Comparison of ENCODE assay signal across 8 cellular contexts in genomic region chr3:12139111-12139511, GRCh38. TPM values are rescaled to one million over a fixed set of nuclear protein-coding genes. Genes with fewer than 3 reads are reported as not detected.
DNase-seq lines count a peak whose midpoint lies in the region; ATAC-seq and TF ChIP-seq lines count a peak whose summit lies in the region.

No MANE protein-coding gene starts in this region.

- no peaks in the 10 kb centered on the region for H3K27me3 Mint-ChIP-seq in CD4-positive, alpha-beta memory T cell

- DNase-seq in stimulated activated CD4-positive, alpha-beta T cell treated with anti-CD3 and anti-CD28 coated beads, Interleukin-2, amount 100 ng/mL, for 24 hours = peak; percentile 19 to 31
- no peak for DNase-seq in stimulated activated CD4-positive, alpha-beta T cell treated with anti-CD3 and anti-CD28 coated beads, Interleukin-2, amount 100 ng/mL, for 48 hours
- DNase-seq in SKM-1 (lab: John Stamatoyannopoulos, UW; ENCODE audit: unreplicated experiment) (peak; percentile 40), NCI-H510A treated with DMSO at 0.1 percent for 48 hours (lab: John Stamatoyannopoulos, UW) (no peak)
- no peak for DNase-seq in stimulated activated effector memory CD8-positive, alpha-beta T cell treated with anti-CD3 and anti-CD28 coated beads, Interleukin-12 subunit alpha, Interleukin-12 subunit beta, amount 100 ng/mL, for 72 hours (ENCODE audit: low spot score in 2 of 2)
- DNase-seq in CD4-positive, alpha-beta memory T cell = no peak

- peak; percentile 33 for ATAC-seq in gastroesophageal sphincter
- peak; percentile 70 for ATAC-seq in stimulated activated effector memory CD8-positive, alpha-beta T cell treated with anti-CD3 and anti-CD28 coated beads, Interleukin-12 subunit alpha, Interleukin-12 subunit beta, amount 100 ng/mL, for 72 hours
- no peak for ATAC-seq in HG03439 (IDR thresholded peaks at IDR 0.05; ENCODE audit: unreplicated experiment)

- H3K27ac ChIP-seq in gastroesophageal sphincter = peak overlapping the region in 3 of 4 donors; percentile 46 to 60 (median 46)
- no peak overlapping the region for H3K27ac ChIP-seq in CD4-positive, alpha-beta memory T cell (ENCODE audit: low read depth, low read length)

- H3K4me3 ChIP-seq in gastroesophageal sphincter = no peak overlapping the region
- no peak overlapping the region for H3K4me3 ChIP-seq in CD4-positive, alpha-beta memory T cell (ENCODE audit: low read length in 2 of 2)

- TF ChIP-seq CTCF in gastroesophageal sphincter (IDR thresholded peaks at IDR 0.05) = peak in 3 of 4 experiments; percentile 32 to 61 (median 44)

- no peak overlapping the region for H3K4me3 Mint-ChIP-seq in stimulated activated effector memory CD8-positive, alpha-beta T cell treated with anti-CD3 and anti-CD28 coated beads, Interleukin-12 subunit alpha, Interleukin-12 subunit beta, amount 100 ng/mL, for 72 hours
- H3K4me3 Mint-ChIP-seq in CD4-positive, alpha-beta memory T cell = no peak overlapping the region

- H3K4me1 Mint-ChIP-seq in stimulated activated effector memory CD8-positive, alpha-beta T cell treated with anti-CD3 and anti-CD28 coated beads, Interleukin-12 subunit alpha, Interleukin-12 subunit beta, amount 100 ng/mL, for 72 hours = no peaks in the 10 kb centered on the region
- H3K4me1 Mint-ChIP-seq in CD4-positive, alpha-beta memory T cell = peaks cover 0 to 2% (median 0%) of the 10 kb centered on the region in 4 donors

- TF ChIP-seq POLR2A in gastroesophageal sphincter (IDR thresholded peaks at IDR 0.05) = no peak

- H3K9me3 Mint-ChIP-seq in stimulated activated effector memory CD8-positive, alpha-beta T cell treated with anti-CD3 and anti-CD28 coated beads, Interleukin-12 subunit alpha, Interleukin-12 subunit beta, amount 100 ng/mL, for 72 hours = no peaks in the 10 kb centered on the region
- H3K9me3 Mint-ChIP-seq in CD4-positive, alpha-beta memory T cell = no peaks in the 10 kb centered on the region

- H3K36me3 Mint-ChIP-seq in stimulated activated effector memory CD8-positive, alpha-beta T cell treated with anti-CD3 and anti-CD28 coated beads, Interleukin-12 subunit alpha, Interleukin-12 subunit beta, amount 100 ng/mL, for 72 hours = no peaks in the 10 kb centered on the region
- no peaks in the 10 kb centered on the region for H3K36me3 Mint-ChIP-seq in CD4-positive, alpha-beta memory T cell

- TF ChIP-seq EP300 in gastroesophageal sphincter (IDR thresholded peaks at IDR 0.05) = no peak

- POLR2A ChIA-PET in CD4-positive, alpha-beta memory T cell (lab: Charles Lee; ENCODE audit: partially characterized antibody) = no interaction called here

- 31 to 47% methylated on average over 5 of the region's 5 CpGs for WGBS in gastroesophageal sphincter (ENCODE audit: low coverage in 1 of 2), 2 donors

- intact Hi-C loops in CD4-positive, alpha-beta memory T cell (cut with micrococcal nuclease) = loop anchor here (5.0 kb wide), 1 partner anchor 753 kb away; no protein-coding TSS in a partner anchor

- no peak overlapping the region for H3K27ac Mint-ChIP-seq in stimulated activated effector memory CD8-positive, alpha-beta T cell treated with anti-CD3 and anti-CD28 coated beads, Interleukin-12 subunit alpha, Interleukin-12 subunit beta, amount 100 ng/mL, for 72 hours
- H3K27ac Mint-ChIP-seq in CD4-positive, alpha-beta memory T cell = no peak overlapping the region

- peaks cover 7% of the 10 kb centered on the region for H3K27me3 ChIP-seq in gastroesophageal sphincter
- H3K27me3 ChIP-seq in CD4-positive, alpha-beta memory T cell (ENCODE audit: insufficient read depth, low read length) = no peaks in the 10 kb centered on the region

- H3K36me3 ChIP-seq in gastroesophageal sphincter = no peaks in the 10 kb centered on the region
- no peaks in the 10 kb centered on the region for H3K36me3 ChIP-seq in CD4-positive, alpha-beta memory T cell (ENCODE audit: insufficient read depth, low read length)

- H3K9me3 ChIP-seq in gastroesophageal sphincter = no peaks in the 10 kb centered on the region
- no peaks in the 10 kb centered on the region for H3K9me3 ChIP-seq in CD4-positive, alpha-beta memory T cell (ENCODE audit: control insufficient read depth in 1 of 2, low read length in 2 of 2)

- CTCF ChIA-PET in CD4-positive, alpha-beta memory T cell (lab: Charles Lee; ENCODE audit: partially characterized antibody) = interaction anchor here (2.7 kb wide), 1 partner anchor 340 kb away, joined by 24 read pairs; no protein-coding TSS in a partner anchor

- H3K4me1 ChIP-seq in gastroesophageal sphincter = peaks cover 0 to 30% (median 0%) of the 10 kb centered on the region in 3 donors
- no peaks in the 10 kb centered on the region for H3K4me1 ChIP-seq in CD4-positive, alpha-beta memory T cell (ENCODE audit: insufficient read depth, low read length)

RNA-seq across cellular contexts. Expression of gene TIMP4, which starts 19.6 kb away (rescaled TPM):
- 10 to 100 TPM; 16.5 to 35.1 (median 29.2) TPM for total RNA-seq in gastroesophageal sphincter
- not detected for total RNA-seq in CD4-positive, alpha-beta memory T cell
- polyA plus RNA-seq in CD4-positive, alpha-beta memory T cell = not detected

Comparison
In these comparisons a context has a peak if more than half of its experiments do, and no peak if none do; other contexts are left out.
1. DNase-seq: peak in stimulated activated CD4-positive, alpha-beta T cell treated with anti-CD3 and anti-CD28 coated beads, Interleukin-2, amount 100 ng/mL, for 24 hours (2 of 2) and SKM-1 (single experiment); none in stimulated activated CD4-positive, alpha-beta T cell treated with anti-CD3 and anti-CD28 coated beads, Interleukin-2, amount 100 ng/mL, for 48 hours (0 of 2), stimulated activated effector memory CD8-positive, alpha-beta T cell treated with anti-CD3 and anti-CD28 coated beads, Interleukin-12 subunit alpha, Interleukin-12 subunit beta, amount 100 ng/mL, for 72 hours (0 of 2), NCI-H510A treated with DMSO at 0.1 percent for 48 hours (single experiment) and CD4-positive, alpha-beta memory T cell (0 of 5).
2. RNA of gene TIMP4, which starts 19.6 kb away (total RNA-seq): 16.5 to 35.1 TPM in gastroesophageal sphincter; not detected in CD4-positive, alpha-beta memory T cell; every median in the first group is over 10 times any median in the second.